Comparison of ENCODE assay signal across 9 cellular contexts in genomic region chr11:114079406-114080072, GRCh38. TPM values are rescaled to one million over a fixed set of nuclear protein-coding genes. Genes with fewer than 3 reads are reported as not detected.
A peak's percentile ranks its signal among the peaks of the same experiment; 100 is the strongest.
DNase-seq lines count a peak whose midpoint lies in the region; ATAC-seq and TF ChIP-seq lines count a peak whose summit lies in the region.
"Had no signal": no experiment of that assay in that cellular context is flagged by ENCODE, and none has a peak within 500 bp of the region (broad histone marks: within the 10 kb centered on the region; RNA-seq: fewer than 3 reads in every experiment).

No MANE protein-coding gene starts in this region.

- peaks cover 0 to 30% of the 10 kb centered on the region in 2 donors for H3K36me3 ChIP-seq in adrenal gland (replicated peaks in 1 of 2)
- H3K36me3 ChIP-seq in psoas muscle (ENCODE audit: insufficient read depth in 1 of 2, low read depth in 1 of 2): peaks cover 0 to 9% of the 10 kb centered on the region in 2 donors

- H3K9me3 Mint-ChIP-seq in CD4-positive, alpha-beta T cell: no peaks in the 10 kb centered on the region

- intact Hi-C loops in CD4-positive, alpha-beta T cell (cut with DNase I, micrococcal nuclease): no loop called here
- intact Hi-C loops in adrenal gland (cut with DNase I) (no loop called here), Right ventricle myocardium superior (cut with DNase I) (no loop called here), psoas muscle (cut with DNase I) (no loop called here)

- no peaks in the 10 kb centered on the region for H3K27me3 ChIP-seq in CD4-positive, alpha-beta T cell (ENCODE audit: control insufficient read depth, insufficient read depth, low read length)
- H3K27me3 ChIP-seq in adrenal gland (no peaks in the 10 kb centered on the region), psoas muscle (ENCODE audit: insufficient read depth in 3 of 3, low read length in 2 of 3) (no peaks in the 10 kb centered on the region)

- peaks cover 66% of the 10 kb centered on the region for H3K4me1 Mint-ChIP-seq in CD4-positive, alpha-beta T cell (ENCODE audit: low read depth)

- H3K27ac Mint-ChIP-seq in CD4-positive, alpha-beta T cell: peak overlapping the region; percentile 40

- CTCF ChIA-PET in CD4-positive, alpha-beta T cell (lab: Charles Lee): interaction anchor here (1.2 kb wide), 1 partner anchor 182 kb away, joined by 3 read pairs; no protein-coding TSS in a partner anchor

- WGBS in adrenal gland, 4 donors: 56 to 65% (median 59%) methylated on average over 6 of the region's 6 CpGs
- WGBS in psoas muscle, 3 donors: 14 to 25% (median 15%) methylated on average over 6 of the region's 6 CpGs

- H3K36me3 Mint-ChIP-seq in CD4-positive, alpha-beta T cell (ENCODE audit: low read depth): no peaks in the 10 kb centered on the region

- peaks cover 19% of the 10 kb centered on the region for H3K27me3 Mint-ChIP-seq in CD4-positive, alpha-beta T cell

- H3K27ac ChIP-seq in CD4-positive, alpha-beta T cell (ENCODE audit: low read depth, low read length): no peak overlapping the region
- peak overlapping the region; percentile 53 to 91 (median 70) for H3K27ac ChIP-seq in adrenal gland
- peak overlapping the region; percentile 99 for H3K27ac ChIP-seq in psoas muscle

- ATAC-seq in CD4-positive, alpha-beta T cell (ENCODE audit: poor library complexity): no peak
- ATAC-seq in Right ventricle myocardium superior (ENCODE audit: poor library complexity): peak; percentile 24
- ATAC-seq in psoas muscle: peak in 2 of 4 donors; percentile 5 to 7

- H3K9me3 ChIP-seq in CD4-positive, alpha-beta T cell (ENCODE audit: control insufficient read depth, low read length): no peaks in the 10 kb centered on the region
- H3K9me3 ChIP-seq in adrenal gland (replicated peaks in 1 of 3) (no peaks in the 10 kb centered on the region), psoas muscle (no peaks in the 10 kb centered on the region)

- POLR2A ChIA-PET in CD4-positive, alpha-beta T cell (lab: Charles Lee): interaction anchor here (2.3 kb wide), 1 partner anchor 19 kb away, joined by 13 read pairs; the partner anchor contains the start of gene ZBTB16

- TF ChIP-seq CTCF in CD4-positive, alpha-beta T cell (IDR thresholded peaks at IDR 0.05): no peak
- TF ChIP-seq CTCF in adrenal gland (IDR thresholded peaks at IDR 0.05) (no peak), psoas muscle (IDR thresholded peaks at IDR 0.05) (no peak), GM20000 (IDR thresholded peaks at IDR 0.05; ENCODE audit: extremely low read depth, missing control alignments) (no peak)

- no peak for TF ChIP-seq POLR2A in adrenal gland (IDR thresholded peaks at IDR 0.05)

- DNase-seq in CD4-positive, alpha-beta T cell: no peak
- DNase-seq in adrenal gland (no peak), Right ventricle myocardium superior (peak; percentile 54), psoas muscle (peak; percentile 46 to 51), putamen (ENCODE audit: low spot score) (no peak), NCI-H345 (lab: John Stamatoyannopoulos, UW) (no peak), kidney tubule cell (ENCODE audit: low spot score) (no peak), GM20000 (ENCODE audit: low spot score) (no peak)
- DNase-seq: NCI-H1436 treated with DMSO at 0.1 percent for 48 hours had no signal

- H3K4me3 Mint-ChIP-seq in CD4-positive, alpha-beta T cell: no peak overlapping the region

- H3K4me3 ChIP-seq in adrenal gland: no peak overlapping the region
- H3K4me3 ChIP-seq in psoas muscle: peak overlapping the region; percentile 34

- H3K4me1 ChIP-seq in adrenal gland (replicated peaks in 1 of 2): peaks cover 94 to 100% of the 10 kb centered on the region in 2 donors
- peaks cover 100% of the 10 kb centered on the region for H3K4me1 ChIP-seq in psoas muscle

RNA-seq across cellular contexts. Expression of gene ZBTB16, which starts 20.0 kb away (rescaled TPM):
- 10 to 100 TPM; 19.1 to 20.6 TPM for total RNA-seq in CD4-positive, alpha-beta T cell
- total RNA-seq in adrenal gland (100 to 1,000 TPM in 1 of 8 donors, 10 to 100 TPM in 7; 25.3 to 119 (median 68.6) TPM), Right ventricle myocardium superior (64.8 TPM), psoas muscle (100 to 1,000 TPM in 3 of 4 donors, 10 to 100 TPM in 1; 11.7 to 299 (median 183) TPM)
- polyA plus RNA-seq in adrenal gland (10 to 100 TPM; 16.0 to 36.0 (median 16.0) TPM), psoas muscle (10 to 100 TPM; 12.0 to 89.8 (median 45.2) TPM)

Comparison
In these comparisons a context has a peak if more than half of its experiments do, and no peak if none do; other contexts are left out.
1. DNase-seq: peak in Right ventricle myocardium superior (single experiment) and psoas muscle (2 of 2); none in CD4-positive, alpha-beta T cell (0 of 10), adrenal gland (0 of 7), putamen (single experiment), NCI-H345 (single experiment), kidney tubule cell (single experiment) and GM20000 (single experiment).